In genomic region chr11:118609380-118610219, GRCh38 we compare ENCODE assay signal across 8 cellular contexts. TPM values are rescaled to one million over a fixed set of nuclear protein-coding genes. Genes with fewer than 3 reads are reported as not detected.
A peak's percentile ranks its signal among the peaks of the same experiment; 100 is the strongest.
DNase-seq lines count a peak whose midpoint lies in the region; ATAC-seq, FAIRE-seq and TF ChIP-seq lines count a peak whose summit lies in the region.

No MANE protein-coding gene starts in this region.

- peaks cover 0 to 15% (median 15%) of the 10 kb centered on the region in 5 donors for H3K36me3 ChIP-seq in subcutaneous abdominal adipose tissue (ENCODE audit: control insufficient read depth in 5 of 5, insufficient read depth in 5 of 5, low read length in 5 of 5)

- peak overlapping the region; percentile 73 to 97 (median 82) for H3K9ac ChIP-seq in subcutaneous abdominal adipose tissue (ENCODE audit: low read length in 5 of 5)

- FAIRE-seq in H54 (lab: Jason Lieb, UNC): no peak

- peaks cover 13% of the 10 kb centered on the region for H3K27me3 Mint-ChIP-seq in T-helper 17 cell
- H3K27me3 Mint-ChIP-seq in chondrocyte (ENCODE audit: low read depth): no peaks in the 10 kb centered on the region
- H3K27me3 Mint-ChIP-seq in mesothelial cell of epicardium (ENCODE audit: low read depth): peaks cover 34% of the 10 kb centered on the region

- H3K4me1 ChIP-seq in subcutaneous abdominal adipose tissue (ENCODE audit: control insufficient read depth in 5 of 5, insufficient read depth in 5 of 5, low read length in 5 of 5): peaks cover 26 to 86% (median 74%) of the 10 kb centered on the region in 5 donors

- no peak for TF ChIP-seq CTCF in AG04449 (IDR thresholded peaks at IDR 0.05; ENCODE audit: insufficient read depth, low read length, missing control alignments)
- no peak for TF ChIP-seq CTCF in chondrocyte (IDR thresholded peaks at IDR 0.05)
- TF ChIP-seq CTCF in mesothelial cell of epicardium (IDR thresholded peaks at IDR 0.05; ENCODE audit: unreplicated experiment): no peak

- POLR2A ChIA-PET in AG04449 (lab: Yijun Ruan, JAX): interaction anchor here (1.1 to 8.5 kb wide), 4 partner anchors 11 to 53 kb away, joined by 5 to 172 read pairs (median 6); partner anchors contain the start of gene ARCN1

- H3K27me3 ChIP-seq in subcutaneous abdominal adipose tissue (ENCODE audit: control insufficient read depth in 5 of 5, insufficient read depth in 4 of 5, low read length in 5 of 5): peaks cover 0 to 3% (median 0%) of the 10 kb centered on the region in 5 donors

- CTCF ChIA-PET in AG04449 (lab: Yijun Ruan, JAX): interaction anchor here (0.6 to 8.9 kb wide), 8 partner anchors 8 to 321 kb away, joined by 3 to 138 read pairs (median 4); no protein-coding TSS in a partner anchor

- DNase-seq in AG04449 (ENCODE audit: low read depth, low spot score): no peak
- DNase-seq in T-helper 17 cell: peak in 1 of 3 donors; percentile 23
- peak; percentile 88 for DNase-seq in chondrocyte (ENCODE audit: low spot score)
- no peak for DNase-seq in mesothelial cell of epicardium (ENCODE audit: low spot score in 2 of 2, unreplicated experiment in 2 of 2)
- no peak for DNase-seq in H54 (ENCODE audit: insufficient read length, low spot score)
- DNase-seq in SHP77 treated with DMSO at 0.1 percent for 48 hours (lab: John Stamatoyannopoulos, UW): no peak

- H3K4me1 Mint-ChIP-seq in T-helper 17 cell (peaks cover 23% of the 10 kb centered on the region), chondrocyte (ENCODE audit: low read depth) (peaks cover 76% of the 10 kb centered on the region), mesothelial cell of epicardium (peaks cover 69% of the 10 kb centered on the region)

- H3K9me3 ChIP-seq in T-helper 17 cell (ENCODE audit: control insufficient read depth, low read length, poor library complexity, severe bottlenecking) (no peaks in the 10 kb centered on the region), subcutaneous abdominal adipose tissue (ENCODE audit: control insufficient read depth in 5 of 5, low read length in 5 of 5) (no peaks in the 10 kb centered on the region)

- H3K27ac Mint-ChIP-seq in T-helper 17 cell: peak overlapping the region; percentile 94
- peak overlapping the region; percentile 96 for H3K27ac Mint-ChIP-seq in chondrocyte (ENCODE audit: unreplicated experiment)
- H3K27ac Mint-ChIP-seq in mesothelial cell of epicardium: no peak overlapping the region

- no peak for ATAC-seq in T-helper 17 cell
- no peak for ATAC-seq in GM18870 (IDR thresholded peaks at IDR 0.05; ENCODE audit: unreplicated experiment)

- H3K4me3 ChIP-seq in AG04449 (ENCODE audit: low read depth, low read length): peak overlapping the region; percentile 80
- H3K4me3 ChIP-seq in subcutaneous abdominal adipose tissue (ENCODE audit: low read depth in 1 of 5, low read length in 5 of 5): peak overlapping the region; percentile 64 to 86 (median 79)

- H3K4me3 Mint-ChIP-seq in T-helper 17 cell (peak overlapping the region; percentile 96), chondrocyte (ENCODE audit: unreplicated experiment) (peak overlapping the region; percentile 70), mesothelial cell of epicardium (peak overlapping the region; percentile 68)

- H3K9me3 Mint-ChIP-seq in chondrocyte (ENCODE audit: low read depth) (no peaks in the 10 kb centered on the region), mesothelial cell of epicardium (no peaks in the 10 kb centered on the region)

- H3K36me3 Mint-ChIP-seq in T-helper 17 cell (ENCODE audit: low read depth) (peaks cover 9% of the 10 kb centered on the region), chondrocyte (ENCODE audit: low read depth) (no peaks in the 10 kb centered on the region), mesothelial cell of epicardium (no peaks in the 10 kb centered on the region)

- H3K27ac ChIP-seq in subcutaneous abdominal adipose tissue (ENCODE audit: low read depth, low read length): peak overlapping the region; percentile 92

- TF ChIP-seq POLR2A in H54 (IDR thresholded peaks at IDR 0.05; ENCODE audit: low read depth, low read length): no peak

RNA-seq across cellular contexts. Expression of gene PHLDB1, which starts 2.2 kb away (rescaled TPM):
- total RNA-seq in T-helper 17 cell: 1 to 10 TPM; 1.8 to 2.6 TPM
- 164 to 271 TPM (median 179 TPM) in 3 replicates for total RNA-seq in chondrocyte
- total RNA-seq in mesothelial cell of epicardium: 138 to 148 TPM (median 139 TPM) in 3 replicates

RNA-seq across cellular contexts. Expression of gene ARCN1, which starts 37.4 kb away (rescaled TPM):
- total RNA-seq in T-helper 17 cell: 10 to 100 TPM; 86.2 to 87.5 TPM
- 233 to 265 TPM (median 240 TPM) in 3 replicates for total RNA-seq in chondrocyte
- total RNA-seq in mesothelial cell of epicardium: 139 to 144 TPM (median 140 TPM) in 3 replicates

RNA-seq across cellular contexts. Expression of gene IFT46, which starts 43.9 kb away (rescaled TPM):
- total RNA-seq in T-helper 17 cell: 1 to 10 TPM; 5.2 to 5.7 TPM
- total RNA-seq in chondrocyte: 16.2 to 22.7 TPM (median 16.6 TPM) in 3 replicates
- 22.3 to 24.1 TPM (median 23.7 TPM) in 3 replicates for total RNA-seq in mesothelial cell of epicardium

Comparison
In these comparisons a context has a peak if more than half of its experiments do, and no peak if none do; other contexts are left out.
1. RNA of gene PHLDB1, which starts 2.2 kb away (total RNA-seq): 164 to 271 TPM in chondrocyte and 138 to 148 TPM in mesothelial cell of epicardium; 1.8 to 2.6 TPM in T-helper 17 cell; every median in the first group is over 10 times any median in the second.
2. Peak in every context shown above with its lines, with median percentiles within 50 percentile points of each other: H3K4me3 Mint-ChIP-seq.